Comparison of ENCODE assay signal across 1 cellular context in the genomic region with DNA sequence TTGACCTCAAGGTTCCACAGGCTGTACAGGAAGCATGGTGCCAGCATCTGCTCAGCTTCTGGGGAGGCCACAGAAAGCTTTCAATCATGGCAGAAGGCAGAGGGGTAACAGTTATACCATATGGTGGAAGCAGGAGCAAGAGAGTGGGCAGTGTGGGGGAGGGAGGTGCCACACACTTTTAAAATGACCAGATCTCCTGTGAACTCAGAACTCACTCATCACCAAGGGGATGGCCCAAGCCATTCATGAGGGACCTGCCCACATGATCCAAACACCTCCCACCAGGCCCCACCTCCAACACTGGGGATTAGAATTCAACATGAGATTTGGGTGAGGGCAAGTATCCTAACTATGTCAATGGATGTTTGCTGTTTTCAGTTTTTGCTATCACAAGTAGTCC.
TF ChIP-seq lines count a peak whose summit lies in the region.

No MANE protein-coding gene starts in this region.

TF ChIP-seq in HEK293, 187 proteins besides CTCF, POLR2A, EP300 and RAD21 (continued from another document):
- TF ChIP-seq ZNF776 (tag by site-specific recombination; IDR thresholded peaks at IDR 0.05; ENCODE audit: borderline replicate concordance) (no peak), FEZF1 (tag by site-specific recombination; IDR thresholded peaks at IDR 0.05) (no peak), MEIS1 (CRISPR knock-in tag; IDR thresholded peaks at IDR 0.05; ENCODE audit: borderline replicate concordance) (no peak), EGR2 (tag by site-specific recombination; IDR thresholded peaks at IDR 0.05; ENCODE audit: low read depth) (peak; percentile 53; the same call in 1 of the 2 replicates), ZNF623 (tag by site-specific recombination; IDR thresholded peaks at IDR 0.05) (no peak), ZNF248 (tag by site-specific recombination; IDR thresholded peaks at IDR 0.05) (no peak), ZFHX2 (tag by site-specific recombination; conservative IDR thresholded peaks at IDR 0.05) (peak; percentile 45; the same call in 1 of the 2 replicates)
- TF ChIP-seq, protein P1, sequence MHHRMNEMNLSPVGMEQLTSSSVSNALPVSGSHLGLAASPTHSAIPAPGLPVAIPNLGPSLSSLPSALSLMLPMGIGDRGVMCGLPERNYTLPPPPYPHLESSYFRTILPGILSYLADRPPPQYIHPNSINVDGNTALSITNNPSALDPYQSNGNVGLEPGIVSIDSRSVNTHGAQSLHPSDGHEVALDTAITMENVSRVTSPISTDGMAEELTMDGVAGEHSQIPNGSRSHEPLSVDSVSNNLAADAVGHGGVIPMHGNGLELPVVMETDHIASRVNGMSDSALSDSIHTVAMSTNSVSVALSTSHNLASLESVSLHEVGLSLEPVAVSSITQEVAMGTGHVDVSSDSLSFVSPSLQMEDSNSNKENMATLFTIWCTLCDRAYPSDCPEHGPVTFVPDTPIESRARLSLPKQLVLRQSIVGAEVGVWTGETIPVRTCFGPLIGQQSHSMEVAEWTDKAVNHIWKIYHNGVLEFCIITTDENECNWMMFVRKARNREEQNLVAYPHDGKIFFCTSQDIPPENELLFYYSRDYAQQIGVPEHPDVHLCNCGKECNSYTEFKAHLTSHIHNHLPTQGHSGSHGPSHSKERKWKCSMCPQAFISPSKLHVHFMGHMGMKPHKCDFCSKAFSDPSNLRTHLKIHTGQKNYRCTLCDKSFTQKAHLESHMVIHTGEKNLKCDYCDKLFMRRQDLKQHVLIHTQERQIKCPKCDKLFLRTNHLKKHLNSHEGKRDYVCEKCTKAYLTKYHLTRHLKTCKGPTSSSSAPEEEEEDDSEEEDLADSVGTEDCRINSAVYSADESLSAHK (tag by site-specific recombination; IDR thresholded peaks at IDR 0.05): no peak
- TF ChIP-seq, protein P2, sequence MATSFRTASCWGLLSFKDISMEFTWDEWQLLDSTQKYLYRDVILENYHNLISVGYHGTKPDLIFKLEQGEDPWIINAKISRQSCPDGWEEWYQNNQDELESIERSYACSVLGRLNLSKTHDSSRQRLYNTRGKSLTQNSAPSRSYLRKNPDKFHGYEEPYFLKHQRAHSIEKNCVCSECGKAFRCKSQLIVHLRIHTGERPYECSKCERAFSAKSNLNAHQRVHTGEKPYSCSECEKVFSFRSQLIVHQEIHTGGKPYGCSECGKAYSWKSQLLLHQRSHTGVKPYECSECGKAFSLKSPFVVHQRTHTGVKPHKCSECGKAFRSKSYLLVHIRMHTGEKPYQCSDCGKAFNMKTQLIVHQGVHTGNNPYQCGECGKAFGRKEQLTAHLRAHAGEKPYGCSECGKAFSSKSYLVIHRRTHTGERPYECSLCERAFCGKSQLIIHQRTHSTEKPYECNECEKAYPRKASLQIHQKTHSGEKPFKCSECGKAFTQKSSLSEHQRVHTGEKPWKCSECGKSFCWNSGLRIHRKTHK (tag by site-specific recombination; IDR thresholded peaks at IDR 0.05): no peak
